In genomic region chr5:27592231-27592630, GRCh38 we compare ENCODE assay signal across 1 cellular context.
TF ChIP-seq lines count a peak whose summit lies in the region.

No MANE protein-coding gene starts in this region.

TF ChIP-seq in GM23338, 12 proteins besides CTCF, POLR2A, EP300 and RAD21 (continued from another document):
- no peak for TF ChIP-seq ZNF462 (CRISPR knock-in tag; IDR thresholded peaks at IDR 0.05)
- TF ChIP-seq REST (IDR thresholded peaks at IDR 0.05; ENCODE audit: unreplicated experiment): no peak
- TF ChIP-seq, protein P1, sequence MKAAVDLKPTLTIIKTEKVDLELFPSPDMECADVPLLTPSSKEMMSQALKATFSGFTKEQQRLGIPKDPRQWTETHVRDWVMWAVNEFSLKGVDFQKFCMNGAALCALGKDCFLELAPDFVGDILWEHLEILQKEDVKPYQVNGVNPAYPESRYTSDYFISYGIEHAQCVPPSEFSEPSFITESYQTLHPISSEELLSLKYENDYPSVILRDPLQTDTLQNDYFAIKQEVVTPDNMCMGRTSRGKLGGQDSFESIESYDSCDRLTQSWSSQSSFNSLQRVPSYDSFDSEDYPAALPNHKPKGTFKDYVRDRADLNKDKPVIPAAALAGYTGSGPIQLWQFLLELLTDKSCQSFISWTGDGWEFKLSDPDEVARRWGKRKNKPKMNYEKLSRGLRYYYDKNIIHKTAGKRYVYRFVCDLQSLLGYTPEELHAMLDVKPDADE (IDR thresholded peaks at IDR 0.05): no peak
